ENCODE assay signal across 9 cellular contexts in the genomic region with DNA sequence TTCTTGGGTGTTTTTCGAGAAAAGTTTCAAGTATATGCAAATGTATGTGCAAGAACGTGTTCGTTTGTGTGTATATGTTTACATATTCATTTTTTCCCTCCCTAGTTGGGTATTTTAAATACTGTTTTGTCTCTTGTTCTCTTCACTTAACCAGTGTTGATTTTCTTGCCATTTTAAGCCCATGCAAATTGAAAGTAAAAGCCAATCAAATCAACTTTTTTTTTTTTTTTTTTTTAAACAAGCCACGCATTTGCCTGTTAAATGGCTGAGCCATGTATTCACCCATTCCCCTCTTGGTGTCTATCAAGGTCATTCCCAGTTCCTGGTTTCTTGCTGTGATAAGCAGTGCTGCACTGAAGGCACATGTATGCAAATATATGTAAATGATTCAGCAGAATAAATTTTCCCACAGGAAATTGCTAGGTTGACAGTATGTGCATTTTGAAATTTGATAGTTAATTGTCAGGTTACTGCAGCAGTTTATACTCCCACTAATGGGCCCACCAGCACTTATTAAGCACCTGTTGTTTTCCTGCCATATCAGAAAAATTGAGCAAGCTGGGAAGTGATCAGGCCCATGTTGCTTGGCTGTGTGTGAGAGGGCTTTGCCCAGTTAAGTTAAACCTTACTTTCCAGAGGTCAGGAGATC.
DNase-seq lines count a peak whose midpoint lies in the region; ATAC-seq and TF ChIP-seq lines count a peak whose summit lies in the region.
"Had no signal": no experiment of that assay in that cellular context is flagged by ENCODE, and none has a peak within 500 bp of the region (broad histone marks: within the 10 kb centered on the region; RNA-seq: fewer than 3 reads in every experiment).

No MANE protein-coding gene starts in this region.

- H3K4me3 ChIP-seq in MM.1S (ENCODE audit: low read length): no peak overlapping the region

- H3F3A ChIP-seq in MM.1S (ENCODE audit: insufficient read depth, low read length): no peaks in the 10 kb centered on the region

- H3K79me2 ChIP-seq in MM.1S (ENCODE audit: low read length): peaks cover 92% of the 10 kb centered on the region

- H3K36me3 Mint-ChIP-seq in memory B cell: peaks cover 13% of the 10 kb centered on the region

- no peaks in the 10 kb centered on the region for H3K27me3 ChIP-seq in MM.1S (replicated peaks; ENCODE audit: insufficient read depth, low read length)

- ATAC-seq in GM21528 (IDR thresholded peaks at IDR 0.05; ENCODE audit: low FRiP score, unreplicated experiment) (peak; percentile 37), memory B cell (ENCODE audit: low read depth) (peak; percentile 54), SK-N-SH treated with all-trans-retinoic acid at 6 μM for 48 hours (no peak)

- no peak overlapping the region for H2AFZ ChIP-seq in MM.1S (ENCODE audit: low read length)

- no peak overlapping the region for H3K9ac ChIP-seq in MM.1S (ENCODE audit: low read length)

- peak overlapping the region; percentile 26; the same call in 1 of the 2 replicates for H3K27ac ChIP-seq in MM.1S (ENCODE audit: low read length)

- no peaks in the 10 kb centered on the region for H4K20me1 ChIP-seq in MM.1S (ENCODE audit: insufficient read depth, low read length)

- H3K36me3 ChIP-seq in MM.1S (replicated peaks; ENCODE audit: insufficient read depth, low read length): no peaks in the 10 kb centered on the region

- H3K27ac Mint-ChIP-seq in memory B cell: peak overlapping the region; percentile 96

- H3K27me3 Mint-ChIP-seq in memory B cell: no peaks in the 10 kb centered on the region

- no peaks in the 10 kb centered on the region for H3K4me1 ChIP-seq in MM.1S (ENCODE audit: low read length)

- peak overlapping the region; percentile 69 for H3K4me3 Mint-ChIP-seq in memory B cell

- H3K9me3 Mint-ChIP-seq in memory B cell: peaks cover 9% of the 10 kb centered on the region

- no peak overlapping the region for H3K4me2 ChIP-seq in MM.1S (ENCODE audit: low read depth, low read length)

- in situ Hi-C loops in GM13977 (cut with MboI; ENCODE audit: low pct_unique_long_range_greater_than_20kb, low sequenced_read_pairs, unreplicated experiment): no loop called here

- DNase-seq in GM13977 (ENCODE audit: low spot score) (peak; percentile 38), MM.1S (no peak), memory B cell (ENCODE audit: low spot score in 2 of 2) (no peak), NCI-H1105 (lab: John Stamatoyannopoulos, UW) (no peak), GF-D8 (lab: John Stamatoyannopoulos, UW) (no peak), cortex of kidney (lab: John Stamatoyannopoulos, UW) (no peak)
- DNase-seq: NCI-H510A treated with DMSO at 0.1 percent for 48 hours had no signal

- TF ChIP-seq CTCF in GM13977 (IDR thresholded peaks at IDR 0.05; ENCODE audit: extremely low read depth, insufficient read depth, missing control alignments) (no peak), MM.1S (IDR thresholded peaks at IDR 0.05; ENCODE audit: low read length) (no peak)

- no peaks in the 10 kb centered on the region for H3K9me2 ChIP-seq in MM.1S (replicated peaks; ENCODE audit: insufficient read depth, low read length)

- H3K4me1 Mint-ChIP-seq in memory B cell: peaks cover 31% of the 10 kb centered on the region

- no peaks in the 10 kb centered on the region for H3K9me3 ChIP-seq in MM.1S (replicated peaks; ENCODE audit: insufficient read depth, low read length)

TF ChIP-seq in SK-N-SH treated with all-trans-retinoic acid at 6 μM for 48 hours, 23 proteins besides CTCF, POLR2A, EP300 and RAD21:
- TF ChIP-seq ZNF70 (CRISPR knock-in tag; IDR thresholded peaks at IDR 0.05): no peak
- TF ChIP-seq POU6F1 (CRISPR knock-in tag; IDR thresholded peaks at IDR 0.05; ENCODE audit: borderline replicate concordance, low read depth): no peak
- no peak for TF ChIP-seq ISL1 (CRISPR knock-in tag; IDR thresholded peaks at IDR 0.05)
- TF ChIP-seq ARNTL (CRISPR knock-in tag; IDR thresholded peaks at IDR 0.05; ENCODE audit: borderline replicate concordance, low read depth): no peak
- TF ChIP-seq TSHZ2 (CRISPR knock-in tag; IDR thresholded peaks at IDR 0.05): no peak
- TF ChIP-seq GLIS3 (CRISPR knock-in tag; IDR thresholded peaks at IDR 0.05): no peak
- TF ChIP-seq TOX (CRISPR knock-in tag; IDR thresholded peaks at IDR 0.05; ENCODE audit: borderline replicate concordance): no peak
- no peak for TF ChIP-seq OSR1 (CRISPR knock-in tag; IDR thresholded peaks at IDR 0.05)
